12 cellular contexts compared by ENCODE assay signal in the genomic region with DNA sequence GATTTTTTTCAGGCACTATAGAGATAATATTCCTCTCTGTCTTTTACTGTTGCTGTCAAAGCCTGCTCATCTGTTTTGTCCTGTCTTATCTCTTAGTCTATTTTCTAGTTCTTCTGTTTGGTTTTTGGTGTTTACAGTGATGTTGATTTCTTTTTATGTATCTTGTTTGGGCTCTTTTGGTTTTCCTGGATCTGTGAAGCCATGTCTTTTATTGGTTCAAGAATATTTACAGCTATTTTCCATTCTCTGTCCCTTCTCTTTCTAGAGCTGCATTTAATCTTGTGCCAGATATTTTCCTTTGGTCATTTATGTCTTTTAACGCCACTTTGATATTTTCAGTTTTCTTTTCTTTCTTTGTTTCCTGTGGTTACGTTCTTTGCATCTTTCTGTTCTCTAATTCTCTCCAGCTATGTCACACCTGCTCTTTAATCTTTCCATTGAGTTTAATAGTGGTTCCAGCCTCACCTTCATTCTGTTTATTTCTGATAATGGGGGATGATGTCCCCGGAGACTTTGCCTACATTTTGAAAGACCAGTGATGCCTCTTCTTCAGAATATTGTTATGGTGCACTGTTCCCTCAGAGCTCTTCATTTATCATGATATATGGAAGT. TPM values are rescaled to one million over a fixed set of nuclear protein-coding genes. Genes with fewer than 3 reads are reported as not detected.
DNase-seq lines count a peak whose midpoint lies in the region; ATAC-seq and TF ChIP-seq lines count a peak whose summit lies in the region.
"Had no signal": no experiment of that assay in that cellular context is flagged by ENCODE, and none has a peak within 500 bp of the region (broad histone marks: within the 10 kb centered on the region; RNA-seq: fewer than 3 reads in every experiment).

No MANE protein-coding gene starts in this region.

- H3K9me3 Mint-ChIP-seq in activated T-cell treated with anti-CD3 and anti-CD28 coated beads, Interleukin-2, amount 50 U/mL, for 24 hours, result peaks cover 7% of the 10 kb centered on the region

- H3K79me2 ChIP-seq in SU-DHL-6 (ENCODE audit: insufficient read depth, low read length), result peaks cover 77% of the 10 kb centered on the region

- H3K36me3 ChIP-seq in HEK293 (ENCODE audit: control insufficient read depth in 2 of 2, insufficient read depth in 1 of 2, low read length in 2 of 2) (peaks cover 21 to 63% of the 10 kb centered on the region in 2 experiments), SU-DHL-6 (ENCODE audit: low read length) (peaks cover 78% of the 10 kb centered on the region)

- H3K4me1 ChIP-seq in HEK293 (ENCODE audit: control insufficient read depth, insufficient read depth, low read length), result peaks cover 3% of the 10 kb centered on the region; the same call in 1 of the 2 replicates

- POLR2A ChIA-PET in HEK293 (lab: Yijun Ruan, JAX), result no interaction called here

- DNase-seq in activated T-cell treated with anti-CD3 and anti-CD28 coated beads, Interleukin-2, amount 50 U/mL, for 24 hours, result no peak
- no peak for DNase-seq in activated T-cell treated with anti-CD3 and anti-CD28 coated beads, Interleukin-2, amount 50 U/mL, for 48 hours
- no peak for DNase-seq in stimulated activated naive CD8-positive, alpha-beta T cell treated with anti-CD3 and anti-CD28 coated beads, Interleukin-15, Interleukin-2, amounts not matched to agents 100 U/mL and 50 U/mL, for 24 hours
- no peak for DNase-seq in stimulated activated CD4-positive, alpha-beta T cell treated with anti-CD3 and anti-CD28 coated beads, Interleukin-4, amount 100 ng/mL, for 1 hour
- DNase-seq in SIG-M5 (lab: John Stamatoyannopoulos, UW) (no peak), A172 (ENCODE audit: low spot score) (no peak)
- DNase-seq: aorta; GM23248; NCI-H187 treated with DMSO at 0.1 percent for 48 hours; stimulated activated CD8-positive, alpha-beta memory T cell treated with anti-CD3 and anti-CD28 coated beads, Interleukin-4, amount 100 ng/mL, for 48 hours had no signal

- CTCF ChIA-PET in HEK293 (lab: Yijun Ruan, JAX), result no interaction called here

- peak overlapping the region; percentile 38 for H3K4me2 ChIP-seq in SU-DHL-6 (ENCODE audit: low read depth, low read length, poor library complexity, severe bottlenecking)

- H3K4me3 ChIP-seq in HEK293 (ENCODE audit: low read depth, low read length), result no peak overlapping the region
- H3K4me3 ChIP-seq in SU-DHL-6 (ENCODE audit: insufficient read depth, low read length, poor library complexity, severe bottlenecking), result no peak overlapping the region
- H3K4me3 ChIP-seq: GM23248 had no signal

- H3K9me2 ChIP-seq in SU-DHL-6 (replicated peaks; ENCODE audit: insufficient read depth, low read length), result no peaks in the 10 kb centered on the region

- H3K27ac ChIP-seq in HEK293 (ENCODE audit: extremely low read depth, low read depth, low read length), result no peak overlapping the region
- peak overlapping the region; percentile 62 for H3K27ac ChIP-seq in SU-DHL-6 (ENCODE audit: low read depth, low read length)
- H3K27ac ChIP-seq: GM23248 had no signal

- H3F3A ChIP-seq in SU-DHL-6 (ENCODE audit: insufficient read depth), result peaks cover 23% of the 10 kb centered on the region; the same call in 1 of the 2 replicates

- H3K36me3 Mint-ChIP-seq in activated T-cell treated with anti-CD3 and anti-CD28 coated beads, Interleukin-2, amount 50 U/mL, for 24 hours (ENCODE audit: low read depth), result peaks cover 95% of the 10 kb centered on the region

- TF ChIP-seq CTCF in HEK293 (tag by site-specific recombination; IDR thresholded peaks at IDR 0.05) (no peak), SU-DHL-6 (IDR thresholded peaks at IDR 0.05; ENCODE audit: insufficient read depth, low read length, poor library complexity, severe bottlenecking) (no peak)

- no peaks in the 10 kb centered on the region for H3K27me3 Mint-ChIP-seq in activated T-cell treated with anti-CD3 and anti-CD28 coated beads, Interleukin-2, amount 50 U/mL, for 24 hours

- no peak overlapping the region for H3K9ac ChIP-seq in SU-DHL-6 (ENCODE audit: low read length)
- H3K9ac ChIP-seq: GM23248 had no signal

- no peak overlapping the region for H2AFZ ChIP-seq in SU-DHL-6 (ENCODE audit: low read depth, low read length, severe bottlenecking)
- H2AFZ ChIP-seq: GM23248 had no signal

- H4K20me1 ChIP-seq in SU-DHL-6 (ENCODE audit: low read depth, low read length), result peaks cover 23% of the 10 kb centered on the region

- peak overlapping the region; percentile 8 for H3K4me3 Mint-ChIP-seq in activated T-cell treated with anti-CD3 and anti-CD28 coated beads, Interleukin-2, amount 50 U/mL, for 24 hours

- H3K27me3 ChIP-seq in SU-DHL-6 (ENCODE audit: low read length), result no peaks in the 10 kb centered on the region

- peaks cover 76% of the 10 kb centered on the region for H3K4me1 Mint-ChIP-seq in activated T-cell treated with anti-CD3 and anti-CD28 coated beads, Interleukin-2, amount 50 U/mL, for 24 hours (ENCODE audit: low read depth)

- peak overlapping the region; percentile 87 for H3K27ac Mint-ChIP-seq in activated T-cell treated with anti-CD3 and anti-CD28 coated beads, Interleukin-2, amount 50 U/mL, for 24 hours

- ATAC-seq in stimulated activated naive CD8-positive, alpha-beta T cell treated with anti-CD3 and anti-CD28 coated beads, Interleukin-15, Interleukin-2, amounts not matched to agents 100 U/mL and 50 U/mL, for 24 hours, result peak; percentile 55

- H3K9me3 ChIP-seq in HEK293 (ENCODE audit: control insufficient read depth, insufficient read depth, low read depth, low read length), result no peaks in the 10 kb centered on the region; the same call in 1 of the 2 replicates
- H3K9me3 ChIP-seq in SU-DHL-6 (ENCODE audit: insufficient read depth, low read length), result peaks cover 13% of the 10 kb centered on the region; the same call in 1 of the 2 replicates

TF ChIP-seq in HEK293, 187 proteins besides CTCF, POLR2A, EP300 and RAD21:
- TF ChIP-seq SP3 (tag by site-specific recombination; IDR thresholded peaks at IDR 0.05) (no peak), ZNF558 (tag by site-specific recombination; IDR thresholded peaks at IDR 0.05) (peak; percentile 96), ZNF266 (tag by site-specific recombination; IDR thresholded peaks at IDR 0.05; ENCODE audit: low read depth) (no peak)
- TF ChIP-seq, protein P1, sequence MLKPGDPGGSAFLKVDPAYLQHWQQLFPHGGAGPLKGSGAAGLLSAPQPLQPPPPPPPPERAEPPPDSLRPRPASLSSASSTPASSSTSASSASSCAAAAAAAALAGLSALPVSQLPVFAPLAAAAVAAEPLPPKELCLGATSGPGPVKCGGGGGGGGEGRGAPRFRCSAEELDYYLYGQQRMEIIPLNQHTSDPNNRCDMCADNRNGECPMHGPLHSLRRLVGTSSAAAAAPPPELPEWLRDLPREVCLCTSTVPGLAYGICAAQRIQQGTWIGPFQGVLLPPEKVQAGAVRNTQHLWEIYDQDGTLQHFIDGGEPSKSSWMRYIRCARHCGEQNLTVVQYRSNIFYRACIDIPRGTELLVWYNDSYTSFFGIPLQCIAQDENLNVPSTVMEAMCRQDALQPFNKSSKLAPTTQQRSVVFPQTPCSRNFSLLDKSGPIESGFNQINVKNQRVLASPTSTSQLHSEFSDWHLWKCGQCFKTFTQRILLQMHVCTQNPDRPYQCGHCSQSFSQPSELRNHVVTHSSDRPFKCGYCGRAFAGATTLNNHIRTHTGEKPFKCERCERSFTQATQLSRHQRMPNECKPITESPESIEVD (tag by site-specific recombination; IDR thresholded peaks at IDR 0.05), result no peak

RNA-seq across cellular contexts. Expression of a gene that starts 32.0 kb away (rescaled TPM):
- 53.7 and 78.3 TPM in 2 replicates for total RNA-seq in A172 (2014; rRNA removed; shearing (Covaris generic))
